In the genomic region with DNA sequence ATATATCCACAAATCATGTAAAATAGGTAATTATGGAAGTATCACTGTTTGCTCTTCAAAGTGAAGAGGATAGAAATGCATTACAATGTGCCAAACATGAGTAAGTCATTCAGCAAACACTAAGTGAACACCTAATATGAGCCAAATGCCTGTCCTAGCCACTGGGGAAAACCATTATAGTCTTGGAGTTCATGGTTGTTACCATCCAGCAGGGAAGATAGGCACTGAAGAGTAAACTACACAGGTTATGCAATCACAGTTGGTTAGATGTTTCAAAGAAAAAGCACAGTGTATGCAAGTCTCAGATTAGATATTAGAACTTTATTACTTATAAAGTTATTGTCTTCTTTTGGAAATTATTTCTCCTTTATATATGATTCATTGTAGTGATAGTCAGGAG, we compare ENCODE assay signal across 31 cellular contexts. TPM values are rescaled to one million over a fixed set of nuclear protein-coding genes. Genes with fewer than 3 reads are reported as not detected.
A peak's percentile ranks its signal among the peaks of the same experiment; 100 is the strongest.
DNase-seq lines count a peak whose midpoint lies in the region; ATAC-seq and TF ChIP-seq lines count a peak whose summit lies in the region.
"Had no signal": no experiment of that assay in that cellular context is flagged by ENCODE, and none has a peak within 500 bp of the region (broad histone marks: within the 10 kb centered on the region; RNA-seq: fewer than 3 reads in every experiment).

No MANE protein-coding gene starts in this region.

- TF ChIP-seq POLR2A in breast epithelium (IDR thresholded peaks at IDR 0.05) (no peak), body of pancreas (IDR thresholded peaks at IDR 0.05) (no peak)

- POLR2A ChIA-PET in MCF 10A (lab: Yijun Ruan, JAX), result no interaction called here

- H3K4me3 ChIP-seq in breast epithelium (no peak overlapping the region), body of pancreas (no peak overlapping the region), fibroblast of pulmonary artery (replicated peaks; ENCODE audit: low read depth, low read length) (no peak overlapping the region)
- H3K4me3 ChIP-seq: prostate gland, right lobe of liver, spleen, uterus had no signal

- H3K9me3 ChIP-seq in breast epithelium (no peaks in the 10 kb centered on the region), body of pancreas (no peaks in the 10 kb centered on the region)
- H3K9me3 ChIP-seq: prostate gland, right lobe of liver, spleen, uterus had no signal

- H3K27me3 ChIP-seq in breast epithelium (no peaks in the 10 kb centered on the region), body of pancreas (no peaks in the 10 kb centered on the region)
- H3K27me3 ChIP-seq: right lobe of liver, spleen, uterus had no signal

- H3K27ac ChIP-seq in breast epithelium (no peak overlapping the region), body of pancreas (peak overlapping the region in 3 of 4 donors; percentile 66 to 77 (median 72)), substantia nigra (ENCODE audit: low read depth, low read length, poor library complexity, severe bottlenecking) (no peak overlapping the region)
- H3K27ac ChIP-seq: prostate gland, right lobe of liver, spleen, uterus, WERI-Rb-1 had no signal

- H3K36me3 ChIP-seq in breast epithelium (no peaks in the 10 kb centered on the region), body of pancreas (replicated peaks in 1 of 2; ENCODE audit: insufficient read depth in 1 of 2, low read depth in 2 of 2) (no peaks in the 10 kb centered on the region)
- H3K36me3 ChIP-seq: prostate gland, right lobe of liver, spleen, uterus, WERI-Rb-1 had no signal

- intact Hi-C loops in MCF 10A (cut with micrococcal nuclease), result loop anchor here (2.0 kb wide), 1 partner anchor 53 kb away; no protein-coding TSS in a partner anchor
- intact Hi-C loops in breast epithelium (cut with DNase I; ENCODE audit: low total_unique reads), result no loop called here
- intact Hi-C loops in body of pancreas (cut with DNase I), result no loop called here
- intact Hi-C loops in activated T-helper 1 cell treated with anti-CD3 and anti-CD28 coated beads, Interleukin-12 subunit alpha, Interleukin-12 subunit beta, Interleukin-2, Interleukin-4 antibody, amounts not matched to agents 30 ng/mL and 10 ng/mL and 1 ng/mL, durations not matched to agents 14 hours and 24 hours and 36 hours (cut with micrococcal nuclease), result no loop called here

- peaks cover 32% of the 10 kb centered on the region for H3K4me1 Mint-ChIP-seq in MCF 10A (ENCODE audit: insufficient read depth, unreplicated experiment)
- H3K4me1 Mint-ChIP-seq in activated T-helper 1 cell treated with anti-CD3 and anti-CD28 coated beads, Interleukin-12 subunit alpha, Interleukin-12 subunit beta, Interleukin-2, Interleukin-4 antibody, amounts not matched to agents 30 ng/mL and 10 ng/mL and 1 ng/mL, durations not matched to agents 14 hours and 24 hours and 36 hours (ENCODE audit: low read depth), result no peaks in the 10 kb centered on the region
- H3K4me1 Mint-ChIP-seq: activated CD4-positive, alpha-beta T cell treated with anti-CD3 and anti-CD28 coated beads, Interleukin-2, amount 10 ng/mL, durations not matched to agents 7 days and 5 days; B cell; naive thymus-derived CD4-positive, alpha-beta T cell had no signal

- peaks cover 5% of the 10 kb centered on the region for H3K36me3 Mint-ChIP-seq in MCF 10A (ENCODE audit: insufficient read depth, unreplicated experiment)
- no peaks in the 10 kb centered on the region for H3K36me3 Mint-ChIP-seq in activated T-helper 1 cell treated with anti-CD3 and anti-CD28 coated beads, Interleukin-12 subunit alpha, Interleukin-12 subunit beta, Interleukin-2, Interleukin-4 antibody, amounts not matched to agents 30 ng/mL and 10 ng/mL and 1 ng/mL, durations not matched to agents 14 hours and 24 hours and 36 hours (ENCODE audit: low read depth)
- H3K36me3 Mint-ChIP-seq: CD8-positive, alpha-beta T cell; naive thymus-derived CD4-positive, alpha-beta T cell had no signal

- ATAC-seq in body of pancreas (peak; percentile 25), GM21529 (IDR thresholded peaks at IDR 0.05; ENCODE audit: unreplicated experiment) (no peak)
- ATAC-seq: CD8-positive, alpha-beta T cell had no signal

- H3K4me3 Mint-ChIP-seq in MCF 10A (ENCODE audit: unreplicated experiment), result no peak overlapping the region
- H3K4me3 Mint-ChIP-seq in activated T-helper 1 cell treated with anti-CD3 and anti-CD28 coated beads, Interleukin-12 subunit alpha, Interleukin-12 subunit beta, Interleukin-2, Interleukin-4 antibody, amounts not matched to agents 30 ng/mL and 10 ng/mL and 1 ng/mL, durations not matched to agents 14 hours and 24 hours and 36 hours, result no peak overlapping the region
- H3K4me3 Mint-ChIP-seq: activated CD4-positive, alpha-beta T cell treated with anti-CD3 and anti-CD28 coated beads, Interleukin-2, amount 10 ng/mL, durations not matched to agents 7 days and 5 days; activated T-cell treated with anti-CD3 and anti-CD28 coated beads, Interleukin-2, amount 50 U/mL, for 24 hours; B cell; CD8-positive, alpha-beta T cell; naive thymus-derived CD4-positive, alpha-beta T cell; stimulated activated naive CD8-positive, alpha-beta T cell treated with anti-CD3 and anti-CD28 coated beads, Interleukin-15, Interleukin-2, amounts not matched to agents 100 ng/mL and 50 ng/mL, for 24 hours had no signal

- TF ChIP-seq CTCF in MCF 10A (IDR thresholded peaks at IDR 0.05; ENCODE audit: unreplicated experiment) (no peak), breast epithelium (IDR thresholded peaks at IDR 0.05) (no peak), body of pancreas (IDR thresholded peaks at IDR 0.05) (peak in 1 of 7 experiments; percentile 6), fibroblast of pulmonary artery (IDR thresholded peaks at IDR 0.05; ENCODE audit: low read length, missing control alignments) (no peak)

- no TSS peak for BruUV-seq in MCF 10A (replicated peaks; lab: Mats Ljungman, UMichigan)

- H3K27me3 Mint-ChIP-seq in MCF 10A (ENCODE audit: insufficient read depth, unreplicated experiment), result no peaks in the 10 kb centered on the region
- peaks cover 9% of the 10 kb centered on the region for H3K27me3 Mint-ChIP-seq in activated T-helper 1 cell treated with anti-CD3 and anti-CD28 coated beads, Interleukin-12 subunit alpha, Interleukin-12 subunit beta, Interleukin-2, Interleukin-4 antibody, amounts not matched to agents 30 ng/mL and 10 ng/mL and 1 ng/mL, durations not matched to agents 14 hours and 24 hours and 36 hours (ENCODE audit: insufficient read depth)

- H3K9me3 Mint-ChIP-seq in MCF 10A (ENCODE audit: unreplicated experiment), result no peaks in the 10 kb centered on the region
- H3K9me3 Mint-ChIP-seq in activated T-helper 1 cell treated with anti-CD3 and anti-CD28 coated beads, Interleukin-12 subunit alpha, Interleukin-12 subunit beta, Interleukin-2, Interleukin-4 antibody, amounts not matched to agents 30 ng/mL and 10 ng/mL and 1 ng/mL, durations not matched to agents 14 hours and 24 hours and 36 hours, result no peaks in the 10 kb centered on the region
- H3K9me3 Mint-ChIP-seq: activated CD4-positive, alpha-beta T cell treated with anti-CD3 and anti-CD28 coated beads, Interleukin-2, amount 10 ng/mL, durations not matched to agents 7 days and 5 days; activated T-cell treated with anti-CD3 and anti-CD28 coated beads, Interleukin-2, amount 50 U/mL, for 24 hours; CD8-positive, alpha-beta T cell had no signal

- H3K27ac Mint-ChIP-seq in MCF 10A (ENCODE audit: low read depth, unreplicated experiment), result no peak overlapping the region
- no peak overlapping the region for H3K27ac Mint-ChIP-seq in activated T-helper 1 cell treated with anti-CD3 and anti-CD28 coated beads, Interleukin-12 subunit alpha, Interleukin-12 subunit beta, Interleukin-2, Interleukin-4 antibody, amounts not matched to agents 30 ng/mL and 10 ng/mL and 1 ng/mL, durations not matched to agents 14 hours and 24 hours and 36 hours
- H3K27ac Mint-ChIP-seq: activated CD4-positive, alpha-beta T cell treated with anti-CD3 and anti-CD28 coated beads, Interleukin-2, amount 10 ng/mL, durations not matched to agents 7 days and 5 days; activated T-cell treated with anti-CD3 and anti-CD28 coated beads, Interleukin-2, amount 50 U/mL, for 24 hours; B cell; CD8-positive, alpha-beta T cell; naive thymus-derived CD4-positive, alpha-beta T cell; stimulated activated naive CD8-positive, alpha-beta T cell treated with anti-CD3 and anti-CD28 coated beads, Interleukin-15, Interleukin-2, amounts not matched to agents 100 ng/mL and 50 ng/mL, for 24 hours had no signal

- DNase-seq in MCF 10A (ENCODE audit: unreplicated experiment), result peak; percentile 22
- no peak for DNase-seq in breast epithelium (ENCODE audit: low spot score in 2 of 2)
- DNase-seq in body of pancreas, result no peak
- DNase-seq in fibroblast of pulmonary artery (ENCODE audit: low read depth), result peak; percentile 35
- no peak for DNase-seq in activated T-helper 1 cell treated with anti-CD3 and anti-CD28 coated beads, Interleukin-12 subunit alpha, Interleukin-12 subunit beta, Interleukin-2, Interleukin-4 antibody, amounts not matched to agents 30 ng/mL and 10 ng/mL and 1 ng/mL, durations not matched to agents 14 hours and 24 hours and 36 hours (ENCODE audit: low spot score)
- no peak for DNase-seq in substantia nigra (lab: John Stamatoyannopoulos, UW)
- no peak for DNase-seq in AG08395 (ENCODE audit: low spot score)
- DNase-seq: activated CD4-positive, alpha-beta T cell treated with anti-CD3 and anti-CD28 coated beads, Interleukin-2, amount 10 ng/mL, durations not matched to agents 7 days and 5 days; activated gamma-delta T cell treated with Interleukin-2 at 50 U/mL for 16 hours; activated T-cell treated with anti-CD3 and anti-CD28 coated beads, Interleukin-2, amount 50 U/mL, for 24 hours; CD8-positive, alpha-beta T cell; head of caudate nucleus; naive thymus-derived CD4-positive, alpha-beta T cell; NCI-H1105 treated with DMSO at 0.1 percent for 48 hours; NCI-H1930; NCI-H2171 treated with DMSO at 0.1 percent for 48 hours; NCI-H524; right lobe of liver; SIG-M5; spleen; stimulated activated CD4-positive, alpha-beta T cell treated with anti-CD3 and anti-CD28 coated beads, Interleukin-2, amount 100 ng/mL, for 24 hours; T1000; uterus; WERI-Rb-1 had no signal

- CTCF ChIA-PET in MCF 10A (lab: Yijun Ruan, JAX), result no interaction called here

- H3K4me1 ChIP-seq in breast epithelium (no peaks in the 10 kb centered on the region), body of pancreas (peaks cover 33% of the 10 kb centered on the region)
- H3K4me1 ChIP-seq: prostate gland, right lobe of liver, uterus had no signal

RNA-seq across cellular contexts. Expression of a gene that starts 3.9 kb away (rescaled TPM):
- total RNA-seq in MCF 10A (2022), result 0.47 and 0.82 TPM in 2 replicates
- 10 to 100 TPM in 1 of 3 donors, under 1 TPM in 1, not detected in 1; 0.32 to 16.2 TPM for total RNA-seq in breast epithelium
- total RNA-seq in body of pancreas, result 1 to 10 TPM in 1 of 2 donors, not detected in 1; 1.6 TPM
- not detected in 2 replicates for total RNA-seq in activated T-helper 1 cell treated with anti-CD3 and anti-CD28 coated beads, Interleukin-12 subunit alpha, Interleukin-12 subunit beta, Interleukin-2, Interleukin-4 antibody, amounts not matched to agents 30 ng/mL and 10 ng/mL and 1 ng/mL, durations not matched to agents 14 hours and 24 hours and 36 hours
- total RNA-seq: activated CD4-positive, alpha-beta T cell treated with anti-CD3 and anti-CD28 coated beads, Interleukin-2, amount 10 ng/mL, durations not matched to agents 7 days and 5 days; activated CD8-positive, alpha-beta memory T cell treated with anti-CD3 and anti-CD28 coated beads for 36 hours; CD8-positive, alpha-beta T cell; cerebellum; right lobe of liver had no signal

RNA-seq across cellular contexts. Expression of a gene that starts 24.1 kb away (rescaled TPM):
- total RNA-seq in MCF 10A (2022) (not detected in 2 replicates), breast epithelium (under 1 TPM in 1 of 3 donors, not detected in 2; 0.15 TPM), body of pancreas (not detected)
- total RNA-seq in activated T-helper 1 cell treated with anti-CD3 and anti-CD28 coated beads, Interleukin-12 subunit alpha, Interleukin-12 subunit beta, Interleukin-2, Interleukin-4 antibody, amounts not matched to agents 30 ng/mL and 10 ng/mL and 1 ng/mL, durations not matched to agents 14 hours and 24 hours and 36 hours, result not detected in 2 replicates
- total RNA-seq: activated CD4-positive, alpha-beta T cell treated with anti-CD3 and anti-CD28 coated beads, Interleukin-2, amount 10 ng/mL, durations not matched to agents 7 days and 5 days; activated CD8-positive, alpha-beta memory T cell treated with anti-CD3 and anti-CD28 coated beads for 36 hours; B cell; CD8-positive, alpha-beta T cell; cerebellum; kidney epithelial cell; uterus had no signal

Comparison
In these comparisons a context has a peak if more than half of its experiments do, and no peak if none do; other contexts are left out.
1. DNase-seq: peak in MCF 10A (single experiment) and fibroblast of pulmonary artery (single experiment); none in breast epithelium (0 of 2), body of pancreas (0 of 4), activated T-helper 1 cell treated with anti-CD3 and anti-CD28 coated beads, Interleukin-12 subunit alpha, Interleukin-12 subunit beta, Interleukin-2, Interleukin-4 antibody, amounts not matched to agents 30 ng/mL and 10 ng/mL and 1 ng/mL, durations not matched to agents 14 hours and 24 hours and 36 hours (single experiment), substantia nigra (0 of 49) and AG08395 (single experiment).
2. H3K27ac ChIP-seq: peak in body of pancreas (3 of 4); none in breast epithelium (0 of 2) and substantia nigra (single experiment).